16 cellular contexts compared by ENCODE assay signal in the genomic region with DNA sequence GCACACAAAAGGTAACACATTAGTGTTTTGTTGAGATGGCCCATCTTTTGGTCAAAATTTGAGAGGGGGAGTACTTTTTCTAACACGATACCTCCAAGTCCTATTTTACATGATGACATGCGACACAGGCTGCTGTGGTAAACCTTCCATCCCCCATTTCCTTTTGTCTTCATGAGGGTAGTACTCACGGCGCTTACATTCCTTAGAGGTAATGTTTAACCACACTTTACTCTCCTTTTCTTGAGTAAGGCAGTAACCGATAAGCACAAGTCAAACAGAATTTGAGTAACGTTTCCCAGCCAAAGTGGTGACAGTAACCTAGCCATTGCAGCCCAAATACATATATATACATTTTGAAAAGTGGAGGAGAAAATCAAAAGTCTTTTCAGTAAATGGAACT. TPM values are rescaled to one million over a fixed set of nuclear protein-coding genes. Genes with fewer than 3 reads are reported as not detected.
A peak's percentile ranks its signal among the peaks of the same experiment; 100 is the strongest.
DNase-seq lines count a peak whose midpoint lies in the region; ATAC-seq, FAIRE-seq and TF ChIP-seq lines count a peak whose summit lies in the region.
"Had no signal": no experiment of that assay in that cellular context is flagged by ENCODE, and none has a peak within 500 bp of the region (broad histone marks: within the 10 kb centered on the region; RNA-seq: fewer than 3 reads in every experiment).

No MANE protein-coding gene starts in this region.

- H3K4me1 Mint-ChIP-seq in activated naive CD8-positive, alpha-beta T cell treated with anti-CD3 and anti-CD28 coated beads, Interleukin-2, amount 10 ng/mL, durations not matched to agents 7 days and 5 days: peaks cover 12% of the 10 kb centered on the region
- H3K4me1 Mint-ChIP-seq in activated naive CD8-positive, alpha-beta T cell treated with anti-CD3 and anti-CD28 coated beads for 36 hours: no peaks in the 10 kb centered on the region
- H3K4me1 Mint-ChIP-seq in chondrocyte (ENCODE audit: low read depth): peaks cover 14% of the 10 kb centered on the region
- H3K4me1 Mint-ChIP-seq: neural progenitor cell had no signal

- H3K27ac ChIP-seq in left lung: peak overlapping the region in 1 of 2 donors; percentile 66
- H3K27ac ChIP-seq: gastrocnemius medialis, neural progenitor cell had no signal

- H3K9me3 ChIP-seq in left lung: no peaks in the 10 kb centered on the region
- H3K9me3 ChIP-seq: adrenal gland, gastrocnemius medialis had no signal

- peak overlapping the region; percentile 8 for H3K4me3 Mint-ChIP-seq in activated naive CD8-positive, alpha-beta T cell treated with anti-CD3 and anti-CD28 coated beads, Interleukin-2, amount 10 ng/mL, durations not matched to agents 7 days and 5 days
- H3K4me3 Mint-ChIP-seq in activated naive CD8-positive, alpha-beta T cell treated with anti-CD3 and anti-CD28 coated beads for 36 hours: no peak overlapping the region
- H3K4me3 Mint-ChIP-seq in chondrocyte (ENCODE audit: unreplicated experiment): no peak overlapping the region
- H3K4me3 Mint-ChIP-seq: neural progenitor cell had no signal

- H3K27me3 ChIP-seq in left lung: no peaks in the 10 kb centered on the region
- H3K27me3 ChIP-seq: adrenal gland, gastrocnemius medialis, neural progenitor cell had no signal

- no peaks in the 10 kb centered on the region for H3K27me3 Mint-ChIP-seq in activated naive CD8-positive, alpha-beta T cell treated with anti-CD3 and anti-CD28 coated beads, Interleukin-2, amount 10 ng/mL, durations not matched to agents 7 days and 5 days
- no peaks in the 10 kb centered on the region for H3K27me3 Mint-ChIP-seq in activated naive CD8-positive, alpha-beta T cell treated with anti-CD3 and anti-CD28 coated beads for 36 hours
- H3K27me3 Mint-ChIP-seq in chondrocyte (ENCODE audit: low read depth): no peaks in the 10 kb centered on the region

- FAIRE-seq in GM12891 (lab: Jason Lieb, UNC): no peak
- FAIRE-seq: A204.1 had no signal

- no peak for TF ChIP-seq CTCF in chondrocyte (IDR thresholded peaks at IDR 0.05)
- TF ChIP-seq CTCF in left lung (IDR thresholded peaks at IDR 0.05): no peak

- no peak overlapping the region for H3K4me3 ChIP-seq in left lung
- H3K4me3 ChIP-seq: adrenal gland, gastrocnemius medialis, neural progenitor cell, smooth muscle cell had no signal

- no peak for ATAC-seq in activated naive CD8-positive, alpha-beta T cell treated with anti-CD3 and anti-CD28 coated beads, Interleukin-2, amount 10 ng/mL, durations not matched to agents 7 days and 5 days (ENCODE audit: low read depth)
- peak; percentile 91 for ATAC-seq in left lung
- no peak for ATAC-seq in HG02884 (IDR thresholded peaks at IDR 0.05; ENCODE audit: unreplicated experiment)
- ATAC-seq: activated CD4-positive, CD25-positive, alpha-beta regulatory T cell treated with anti-CD3 and anti-CD28 coated beads, Interleukin-2, amount 50 U/mL, for 24 hours; left lobe of liver had no signal

- H3K36me3 ChIP-seq in left lung: peaks cover 9 to 73% of the 10 kb centered on the region in 2 donors

- H3K9me3 Mint-ChIP-seq in activated naive CD8-positive, alpha-beta T cell treated with anti-CD3 and anti-CD28 coated beads, Interleukin-2, amount 10 ng/mL, durations not matched to agents 7 days and 5 days: no peaks in the 10 kb centered on the region
- H3K9me3 Mint-ChIP-seq in activated naive CD8-positive, alpha-beta T cell treated with anti-CD3 and anti-CD28 coated beads for 36 hours: no peaks in the 10 kb centered on the region
- H3K9me3 Mint-ChIP-seq in chondrocyte (ENCODE audit: low read depth): no peaks in the 10 kb centered on the region
- H3K9me3 Mint-ChIP-seq: neural progenitor cell had no signal

- POLR2A ChIA-PET in activated naive CD8-positive, alpha-beta T cell treated with anti-CD3 and anti-CD28 coated beads, Interleukin-2, amount 10 ng/mL, durations not matched to agents 7 days and 5 days (lab: Charles Lee): interaction anchor here (0.6 kb wide), 1 partner anchor 1074 kb away, joined by 4 read pairs; no protein-coding TSS in a partner anchor

- TF ChIP-seq POLR2A in GM12891 (IDR thresholded peaks at IDR 0.05; ENCODE audit: low read depth, low read length): no peak

- no peak for DNase-seq in activated naive CD8-positive, alpha-beta T cell treated with anti-CD3 and anti-CD28 coated beads, Interleukin-2, amount 10 ng/mL, durations not matched to agents 7 days and 5 days
- no peak for DNase-seq in activated naive CD8-positive, alpha-beta T cell treated with anti-CD3 and anti-CD28 coated beads for 36 hours
- DNase-seq in chondrocyte (ENCODE audit: low spot score): no peak
- no peak for DNase-seq in left lung
- no peak for DNase-seq in activated T-cell treated with anti-CD3 and anti-CD28 coated beads, Interleukin-2, amount 50 U/mL, for 48 hours
- no peak for DNase-seq in NCI-H82 treated with DMSO at 0.1 percent for 48 hours (lab: John Stamatoyannopoulos, UW; ENCODE audit: unreplicated experiment)
- DNase-seq in GM12891 (ENCODE audit: insufficient read length, low spot score): no peak
- DNase-seq: gastrocnemius medialis, NCI-H1105 had no signal

- peaks cover 2 to 6% of the 10 kb centered on the region in 2 donors for H3K4me1 ChIP-seq in left lung
- H3K4me1 ChIP-seq: gastrocnemius medialis, neural progenitor cell had no signal

- H3K36me3 Mint-ChIP-seq in activated naive CD8-positive, alpha-beta T cell treated with anti-CD3 and anti-CD28 coated beads, Interleukin-2, amount 10 ng/mL, durations not matched to agents 7 days and 5 days: peaks cover 35% of the 10 kb centered on the region
- H3K36me3 Mint-ChIP-seq in activated naive CD8-positive, alpha-beta T cell treated with anti-CD3 and anti-CD28 coated beads for 36 hours: peaks cover 43% of the 10 kb centered on the region
- peaks cover 45% of the 10 kb centered on the region for H3K36me3 Mint-ChIP-seq in chondrocyte (ENCODE audit: low read depth)

- H3K27ac Mint-ChIP-seq in activated naive CD8-positive, alpha-beta T cell treated with anti-CD3 and anti-CD28 coated beads, Interleukin-2, amount 10 ng/mL, durations not matched to agents 7 days and 5 days: peak overlapping the region; percentile 66
- no peak overlapping the region for H3K27ac Mint-ChIP-seq in activated naive CD8-positive, alpha-beta T cell treated with anti-CD3 and anti-CD28 coated beads for 36 hours
- H3K27ac Mint-ChIP-seq in chondrocyte (ENCODE audit: unreplicated experiment): peak overlapping the region; percentile 71
- H3K27ac Mint-ChIP-seq: neural progenitor cell had no signal

- intact Hi-C loops in left lung (cut with DNase I): no loop called here

TF ChIP-seq in GM12891, 5 proteins besides CTCF, POLR2A, EP300 and RAD21:
- TF ChIP-seq TAF1 (IDR thresholded peaks at IDR 0.05; ENCODE audit: low read depth, low read length) (no peak), SPI1 (IDR thresholded peaks at IDR 0.05; ENCODE audit: low read depth, low read length) (no peak), PAX5 (IDR thresholded peaks at IDR 0.05; ENCODE audit: insufficient read depth, low read length, severe bottlenecking) (no peak), POLR2AphosphoS5 (IDR thresholded peaks at IDR 0.05; ENCODE audit: low read depth, low read length) (no peak)

RNA-seq across cellular contexts. Expression of a gene that starts 35.8 kb away (rescaled TPM):
- total RNA-seq in activated naive CD8-positive, alpha-beta T cell treated with anti-CD3 and anti-CD28 coated beads, Interleukin-2, amount 10 ng/mL, durations not matched to agents 7 days and 5 days: under 1 TPM; 0.64 to 0.77 TPM
- total RNA-seq in activated naive CD8-positive, alpha-beta T cell treated with anti-CD3 and anti-CD28 coated beads for 36 hours: under 1 TPM; 0.49 to 0.72 TPM
- total RNA-seq in chondrocyte (5.3 to 5.7 TPM (median 5.5 TPM) in 3 replicates), left lung (10 to 100 TPM; 12.3 to 13.8 TPM)
- polyA plus RNA-seq in GM12891 (2012; ENCODE audit: low read depth, missing spikeins): 0.26 TPM

RNA-seq across cellular contexts. Expression of a gene that starts 48.3 kb away (rescaled TPM):
- 10 to 100 TPM; 17.0 to 18.2 TPM for total RNA-seq in activated naive CD8-positive, alpha-beta T cell treated with anti-CD3 and anti-CD28 coated beads, Interleukin-2, amount 10 ng/mL, durations not matched to agents 7 days and 5 days
- total RNA-seq in activated naive CD8-positive, alpha-beta T cell treated with anti-CD3 and anti-CD28 coated beads for 36 hours: 10 to 100 TPM; 14.8 to 15.8 TPM
- 14.5 to 19.1 TPM (median 15.8 TPM) in 3 replicates for total RNA-seq in chondrocyte
- total RNA-seq in left lung: 10 to 100 TPM; 15.8 to 18.6 TPM
- 10.3 TPM for polyA plus RNA-seq in GM12891 (2012; ENCODE audit: low read depth, missing spikeins)

RNA-seq across cellular contexts. Expression of a gene that starts 48.7 kb away (rescaled TPM):
- total RNA-seq in activated naive CD8-positive, alpha-beta T cell treated with anti-CD3 and anti-CD28 coated beads, Interleukin-2, amount 10 ng/mL, durations not matched to agents 7 days and 5 days: 10 to 100 TPM; 52.7 to 54.6 TPM
- 100 to 1,000 TPM; 127 to 128 TPM for total RNA-seq in activated naive CD8-positive, alpha-beta T cell treated with anti-CD3 and anti-CD28 coated beads for 36 hours
- total RNA-seq in chondrocyte (71.5 to 76.2 TPM (median 76.1 TPM) in 3 replicates), left lung (100 to 1,000 TPM in 1 of 2 donors, 10 to 100 TPM in 1; 93.1 to 102 TPM)
- polyA plus RNA-seq in GM12891 (2012; ENCODE audit: low read depth, missing spikeins): 232 TPM

RNA-seq across cellular contexts. Expression of a gene that starts 59.2 kb away (rescaled TPM):
- total RNA-seq in activated naive CD8-positive, alpha-beta T cell treated with anti-CD3 and anti-CD28 coated beads, Interleukin-2, amount 10 ng/mL, durations not matched to agents 7 days and 5 days: 10 to 100 TPM; 23.1 to 23.2 TPM
- 10 to 100 TPM; 20.1 to 21.6 TPM for total RNA-seq in activated naive CD8-positive, alpha-beta T cell treated with anti-CD3 and anti-CD28 coated beads for 36 hours
- total RNA-seq in chondrocyte (12.9 to 24.2 TPM (median 14.5 TPM) in 3 replicates), left lung (10 to 100 TPM; 19.1 to 26.8 TPM)
- 20.9 TPM for polyA plus RNA-seq in GM12891 (2012; ENCODE audit: low read depth, missing spikeins)

RNA-seq across cellular contexts. Expression of a gene that starts 59.4 kb away (rescaled TPM):
- total RNA-seq in activated naive CD8-positive, alpha-beta T cell treated with anti-CD3 and anti-CD28 coated beads, Interleukin-2, amount 10 ng/mL, durations not matched to agents 7 days and 5 days: 1 to 10 TPM; 2.0 to 2.5 TPM
- total RNA-seq in activated naive CD8-positive, alpha-beta T cell treated with anti-CD3 and anti-CD28 coated beads for 36 hours: 1 to 10 TPM; 1.4 to 1.8 TPM
- total RNA-seq in chondrocyte (2.0 to 3.0 TPM (median 2.9 TPM) in 3 replicates), left lung (1 to 10 TPM; 1.3 to 2.2 TPM)
- polyA plus RNA-seq in GM12891 (2012; ENCODE audit: low read depth, missing spikeins): 2.9 TPM
